8 cellular contexts compared by ENCODE assay signal in genomic region chr12:54596526-54596946, GRCh38. TPM values are rescaled to one million over a fixed set of nuclear protein-coding genes. Genes with fewer than 3 reads are reported as not detected.
A peak's percentile ranks its signal among the peaks of the same experiment; 100 is the strongest.
DNase-seq lines count a peak whose midpoint lies in the region; ATAC-seq and TF ChIP-seq lines count a peak whose summit lies in the region.

No MANE protein-coding gene starts in this region.

- H3K4me1 ChIP-seq in prostate gland (replicated peaks), result no peaks in the 10 kb centered on the region
- H3K4me1 ChIP-seq in aorta (ENCODE audit: control insufficient read depth in 1 of 2, insufficient read depth in 2 of 2, low read length in 2 of 2), result no peaks in the 10 kb centered on the region

- ATAC-seq in HG03354 (IDR thresholded peaks at IDR 0.05; ENCODE audit: poor library complexity, severe bottlenecking, unreplicated experiment) (peak; percentile 54), Right ventricle myocardium superior (ENCODE audit: poor library complexity) (peak; percentile 72), aorta (ENCODE audit: low FRiP score) (peak; percentile 45), GM21737 (IDR thresholded peaks at IDR 0.05; ENCODE audit: unreplicated experiment) (no peak)

- H3K9me3 ChIP-seq in prostate gland, result no peaks in the 10 kb centered on the region
- no peaks in the 10 kb centered on the region for H3K9me3 ChIP-seq in aorta (ENCODE audit: control insufficient read depth, low read length)

- H3K4me3 ChIP-seq in prostate gland, result no peak overlapping the region
- H3K4me3 ChIP-seq in aorta (ENCODE audit: low read length in 2 of 2), result no peak overlapping the region

- H3K27me3 ChIP-seq in prostate gland (replicated peaks; ENCODE audit: insufficient read depth), result no peaks in the 10 kb centered on the region
- no peaks in the 10 kb centered on the region for H3K27me3 ChIP-seq in aorta (ENCODE audit: control insufficient read depth in 1 of 2, insufficient read depth in 2 of 2, low read length in 1 of 2)

- TF ChIP-seq CTCF in prostate gland (IDR thresholded peaks at IDR 0.05), result peak; percentile 61 to 72 (median 67)

- 22% methylated on average over 3 of the region's 3 CpGs for WGBS in prostate gland
- 27% methylated on average over 3 of the region's 3 CpGs for WGBS in aorta, 2 donors

- H3K27ac ChIP-seq in prostate gland (no peak overlapping the region), aorta (ENCODE audit: low read depth in 1 of 2, low read length in 2 of 2) (no peak overlapping the region)

- TF ChIP-seq POLR2A in prostate gland (IDR thresholded peaks at IDR 0.05), result no peak

- DNase-seq in CMK (ENCODE audit: low read depth) (peak; percentile 24), SHP77 (lab: John Stamatoyannopoulos, UW) (peak; percentile 34 to 47), Right ventricle myocardium superior (peak; percentile 76), prostate gland (ENCODE audit: low spot score) (peak; percentile 60), aorta (peak; percentile 78 to 89)
- peak; percentile 53 for DNase-seq in activated naive CD4-positive, alpha-beta T cell treated with anti-CD3 and anti-CD28 coated beads, Interleukin-2, amount 50 U/mL, for 16 hours

- H3K36me3 ChIP-seq in prostate gland (no peaks in the 10 kb centered on the region), aorta (ENCODE audit: control insufficient read depth in 1 of 2, insufficient read depth in 2 of 2, low read length in 1 of 2) (no peaks in the 10 kb centered on the region)

- intact Hi-C loops in Right ventricle myocardium superior (cut with DNase I), result loop anchor here (10.0 kb wide), 1 partner anchor 358 kb away; no protein-coding TSS in a partner anchor
- intact Hi-C loops in prostate gland (cut with DNase I), result loop anchor here (5.0 kb wide), 1 partner anchor 361 kb away; no protein-coding TSS in a partner anchor
- intact Hi-C loops in aorta (cut with DNase I), result loop anchor here in 1 of 2 donors (10.0 kb wide), 1 partner anchor 72 kb away; no protein-coding TSS in a partner anchor

RNA-seq across cellular contexts. Expression of gene PPP1R1A, which starts 8.1 kb away (rescaled TPM):
- total RNA-seq in Right ventricle myocardium superior (192 TPM), prostate gland (10 to 100 TPM in 1 of 2 donors, under 1 TPM in 1; 0.87 to 12.0 TPM), aorta (10 to 100 TPM in 1 of 2 donors, 1 to 10 TPM in 1; 9.0 to 13.6 TPM)
- 10 to 100 TPM in 1 of 2 donors, 1 to 10 TPM in 1; 4.7 to 15.8 TPM for polyA plus RNA-seq in aorta

RNA-seq across cellular contexts. Expression of gene LACRT, which starts 38.2 kb away (rescaled TPM):
- total RNA-seq in Right ventricle myocardium superior (not detected), prostate gland (not detected), aorta (not detected)
- not detected for polyA plus RNA-seq in aorta

RNA-seq across cellular contexts. Expression of gene PDE1B, which starts 47.1 kb away (rescaled TPM):
- total RNA-seq in Right ventricle myocardium superior, result 2.4 TPM
- total RNA-seq in prostate gland, result 1 to 10 TPM in 1 of 2 donors, under 1 TPM in 1; 0.96 to 3.5 TPM
- total RNA-seq in aorta, result 10 to 100 TPM; 23.1 to 63.4 TPM
- 10 to 100 TPM in 1 of 2 donors, 1 to 10 TPM in 1; 6.6 to 38.6 TPM for polyA plus RNA-seq in aorta

RNA-seq across cellular contexts. Expression of gene DCD, which starts 51.6 kb away (rescaled TPM):
- total RNA-seq in Right ventricle myocardium superior (not detected), prostate gland (1 to 10 TPM in 1 of 2 donors, not detected in 1; 3.6 TPM), aorta (not detected)
- polyA plus RNA-seq in aorta, result not detected

Comparison
In these comparisons a context has a peak if more than half of its experiments do, and no peak if none do; other contexts are left out.
1. DNase-seq: peak in every context shown above with its lines; median percentile 84 in aorta; 76 in Right ventricle myocardium superior; 60 in prostate gland; 53 in activated naive CD4-positive, alpha-beta T cell treated with anti-CD3 and anti-CD28 coated beads, Interleukin-2, amount 50 U/mL, for 16 hours; 40 in SHP77; 24 in CMK.
2. RNA of gene PPP1R1A, which starts 8.1 kb away (total RNA-seq): 192 TPM in Right ventricle myocardium superior (single experiment); 9.0 to 13.6 TPM in aorta and 0.87 to 12.0 TPM in prostate gland; every median in the first group is over 10 times any median in the second.